In genomic region chr15:47374222-47374621, GRCh38 we compare ENCODE assay signal across 7 cellular contexts.
DNase-seq lines count a peak whose midpoint lies in the region; ATAC-seq and TF ChIP-seq lines count a peak whose summit lies in the region.

No MANE protein-coding gene starts in this region.

- no peak overlapping the region for H3K27ac ChIP-seq in osteoblast (ENCODE audit: low read depth, low read length)

- no peaks in the 10 kb centered on the region for H3K4me1 ChIP-seq in osteoblast (ENCODE audit: insufficient read depth, low read length)

- H4K20me1 ChIP-seq in osteoblast (ENCODE audit: insufficient read depth, low read length) = no peaks in the 10 kb centered on the region

- no peaks in the 10 kb centered on the region for H3K36me3 ChIP-seq in osteoblast (ENCODE audit: insufficient read depth, low read length)

- H3K4me2 ChIP-seq in osteoblast (ENCODE audit: insufficient read depth, low read length) = no peak overlapping the region

- DNase-seq in GM03348 (ENCODE audit: low spot score) = peak; percentile 9
- DNase-seq in NCI-H2171 (lab: John Stamatoyannopoulos, UW) = peak; percentile 8
- DNase-seq in cardiac fibroblast (ENCODE audit: low read depth in 2 of 2) = peak; percentile 50 to 65
- DNase-seq in osteoblast (ENCODE audit: insufficient read length, low spot score, missing footprints) = no peak
- no peak for DNase-seq in 8988T
- DNase-seq in NCI-H2029 (lab: John Stamatoyannopoulos, UW) = no peak

- peak; percentile 74 for TF ChIP-seq CTCF in cardiac fibroblast (IDR thresholded peaks at IDR 0.05; ENCODE audit: low read depth, low read length)
- peak; percentile 31 for TF ChIP-seq CTCF in osteoblast (IDR thresholded peaks at IDR 0.05; ENCODE audit: extremely low read depth, low read depth, low read length)

- H3K4me3 ChIP-seq in cardiac fibroblast (replicated peaks in 1 of 2; ENCODE audit: low read depth in 2 of 2, low read length in 2 of 2) = no peak overlapping the region
- no peak overlapping the region for H3K4me3 ChIP-seq in osteoblast (ENCODE audit: insufficient read depth, low read length)

- no peak overlapping the region for H2AFZ ChIP-seq in osteoblast (ENCODE audit: low read length)

- H3K27me3 ChIP-seq in osteoblast (ENCODE audit: insufficient read depth, low read length) = no peaks in the 10 kb centered on the region

- H3K79me2 ChIP-seq in osteoblast (ENCODE audit: insufficient read depth, low read length) = no peaks in the 10 kb centered on the region

- H3K9me3 ChIP-seq in osteoblast (ENCODE audit: low read depth, low read length) = no peaks in the 10 kb centered on the region

- ATAC-seq in GM18907 (IDR thresholded peaks at IDR 0.05; ENCODE audit: unreplicated experiment) = no peak

Comparison
In these comparisons a context has a peak if more than half of its experiments do, and no peak if none do; other contexts are left out.
1. DNase-seq: peak in GM03348 (single experiment), NCI-H2171 (single experiment) and cardiac fibroblast (2 of 2); none in osteoblast (single experiment), 8988T (single experiment) and NCI-H2029 (single experiment).